In the genomic region with DNA sequence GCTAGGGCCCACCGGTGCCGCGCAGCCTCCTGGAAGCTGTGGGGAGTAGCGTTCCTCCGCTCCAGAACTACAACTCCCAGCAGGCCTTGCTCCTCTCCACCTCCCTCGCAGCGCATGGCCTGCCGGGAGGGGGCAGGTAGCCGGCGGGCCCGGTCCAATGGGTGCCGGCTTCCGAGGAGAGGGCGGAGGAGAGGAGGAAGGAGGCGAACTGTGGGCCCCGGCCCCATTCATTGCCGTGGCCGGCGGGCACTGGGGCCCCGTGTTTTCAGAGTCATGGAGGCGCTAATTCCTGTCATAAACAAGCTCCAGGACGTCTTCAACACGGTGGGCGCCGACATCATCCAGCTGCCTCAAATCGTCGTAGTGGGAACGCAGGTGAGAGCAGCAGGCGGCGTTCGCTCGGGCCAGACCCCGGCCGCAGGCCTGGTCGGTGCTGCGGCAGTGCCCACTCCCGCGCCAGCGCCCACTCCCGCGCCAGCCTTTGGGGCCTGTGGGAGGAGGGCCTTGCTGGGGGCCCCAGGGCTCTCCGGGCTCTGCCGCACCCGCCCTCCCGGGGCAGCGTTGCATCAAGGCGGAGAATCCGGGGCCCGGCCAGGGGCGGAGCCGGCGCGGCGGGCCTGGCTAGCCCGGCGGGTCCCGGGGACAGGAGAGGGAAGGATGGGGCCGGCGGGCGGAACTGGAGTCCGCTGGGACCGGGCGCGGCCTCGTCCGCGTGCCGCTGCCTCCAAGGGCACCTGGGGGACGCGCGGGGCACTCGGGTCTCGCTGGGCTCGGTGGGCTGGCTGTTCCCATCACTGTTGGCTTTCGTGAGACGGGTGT, we compare ENCODE assay signal across 8 cellular contexts. TPM values are rescaled to one million over a fixed set of nuclear protein-coding genes. Genes with fewer than 3 reads are reported as not detected.
DNase-seq lines count a peak whose midpoint lies in the region; ATAC-seq, FAIRE-seq and TF ChIP-seq lines count a peak whose summit lies in the region.

A gene (plus strand): TSS at position 211 of the 819 bp plus-strand sequence. CDS start 63 bp downstream, at position 274.

- no peaks in the 10 kb centered on the region for H3K27me3 Mint-ChIP-seq in natural killer cell treated with Interleukin-12 subunit alpha and Interleukin-12 subunit beta and Interleukin-15 and Interleukin-18, amount 100 ng/mL, for 72 hours

- H3K9me3 Mint-ChIP-seq in natural killer cell treated with Interleukin-12 subunit alpha and Interleukin-12 subunit beta and Interleukin-15 and Interleukin-18, amount 100 ng/mL, for 72 hours: no peaks in the 10 kb centered on the region

- no peak for TF ChIP-seq CTCF in Loucy (conservative IDR thresholded peaks at IDR 0.05; ENCODE audit: low read length)

- H3K4me1 Mint-ChIP-seq in natural killer cell treated with Interleukin-12 subunit alpha and Interleukin-12 subunit beta and Interleukin-15 and Interleukin-18, amount 100 ng/mL, for 72 hours (ENCODE audit: low read depth in 2 of 2): peaks cover 13 to 23% of the 10 kb centered on the region in 2 donors

- no peaks in the 10 kb centered on the region for H3K36me3 Mint-ChIP-seq in natural killer cell treated with Interleukin-12 subunit alpha and Interleukin-12 subunit beta and Interleukin-15 and Interleukin-18, amount 100 ng/mL, for 72 hours

- H3K4me3 Mint-ChIP-seq in natural killer cell treated with Interleukin-12 subunit alpha and Interleukin-12 subunit beta and Interleukin-15 and Interleukin-18, amount 100 ng/mL, for 72 hours: peak within 1 kb of the TSS; percentile 90

- H3K36me3 ChIP-seq in Loucy (ENCODE audit: insufficient read depth, low read length): no peaks in the 10 kb centered on the region

- H3K27ac Mint-ChIP-seq in natural killer cell treated with Interleukin-12 subunit alpha and Interleukin-12 subunit beta and Interleukin-15 and Interleukin-18, amount 100 ng/mL, for 72 hours: peak within 1 kb of the TSS; percentile 76 to 91

- H3K27me3 ChIP-seq in Loucy (ENCODE audit: insufficient read depth, low read length, poor library complexity, severe bottlenecking): no peaks in the 10 kb centered on the region

- H3F3A ChIP-seq in Loucy (ENCODE audit: low read depth): no peaks in the 10 kb centered on the region

- ATAC-seq in natural killer cell treated with Interleukin-12 subunit alpha and Interleukin-12 subunit beta and Interleukin-15 and Interleukin-18, amount 100 ng/mL, for 72 hours: peak; percentile 99
- peak; percentile 99 for ATAC-seq in stimulated activated naive CD8-positive, alpha-beta T cell treated with anti-CD3 and anti-CD28 coated beads, Interleukin-15, Interleukin-2, amounts not matched to agents 100 U/mL and 50 U/mL, for 24 hours

- H3K9ac ChIP-seq in Loucy (ENCODE audit: low read depth, low read length, poor library complexity, severe bottlenecking): peak within 1 kb of the TSS; percentile 85

- peaks cover 21% of the 10 kb centered on the region for H3K4me1 ChIP-seq in Loucy (ENCODE audit: insufficient read depth, low read length, poor library complexity, severe bottlenecking)

- TF ChIP-seq POLR2A in H54 (IDR thresholded peaks at IDR 0.05; ENCODE audit: low read depth, low read length) (peak; percentile 92), Raji (IDR thresholded peaks at IDR 0.05; ENCODE audit: insufficient read depth, low read depth, low read length) (peak; percentile 87)

- peaks cover 45% of the 10 kb centered on the region for H3K79me2 ChIP-seq in Loucy (ENCODE audit: insufficient read depth, low read length)

- DNase-seq in EL: peak; percentile 96
- peak; percentile 91 for DNase-seq in H54 (ENCODE audit: insufficient read length, low spot score)
- peak; percentile 86 for DNase-seq in activated T-helper 9 cell treated with anti-CD3 and anti-CD28 coated beads, Interleukin-2, amount 50 U/mL, for 16 hours (ENCODE audit: low read depth)
- peak; percentile 89 for DNase-seq in fibroblast of peridontal ligament (ENCODE audit: extremely low read depth)
- peak; percentile 96 for DNase-seq in natural killer cell treated with Interleukin-12 subunit alpha and Interleukin-12 subunit beta and Interleukin-15 and Interleukin-18, amount 100 ng/mL, for 72 hours (ENCODE audit: low spot score)
- DNase-seq in stimulated activated naive CD8-positive, alpha-beta T cell treated with anti-CD3 and anti-CD28 coated beads, Interleukin-15, Interleukin-2, amounts not matched to agents 100 U/mL and 50 U/mL, for 24 hours: peak; percentile 91

- H2AFZ ChIP-seq in Loucy (ENCODE audit: low read length): peak within 1 kb of the TSS; percentile 96

- peaks cover 34% of the 10 kb centered on the region for H4K20me1 ChIP-seq in Loucy (ENCODE audit: insufficient read depth, low read length, poor library complexity, severe bottlenecking)

- peak within 1 kb of the TSS; percentile 94 for H3K4me3 ChIP-seq in Loucy (ENCODE audit: low read length, poor library complexity, severe bottlenecking)

- no peaks in the 10 kb centered on the region for H3K9me2 ChIP-seq in Loucy (replicated peaks; ENCODE audit: low read depth, low read length)

- FAIRE-seq in H54 (lab: Jason Lieb, UNC): peak; percentile 62

- peak within 1 kb of the TSS; percentile 78 for H3K4me2 ChIP-seq in Loucy (ENCODE audit: low read depth, low read length, poor library complexity, severe bottlenecking)

- no peaks in the 10 kb centered on the region for H3K9me3 ChIP-seq in Loucy (ENCODE audit: insufficient read depth, low read depth, low read length)

RNA-seq across cellular contexts. Expression of the gene that starts here (rescaled TPM):
- total RNA-seq in natural killer cell treated with Interleukin-12 subunit alpha and Interleukin-12 subunit beta and Interleukin-15 and Interleukin-18, amount 100 ng/mL, for 72 hours: 10 to 100 TPM; 66.4 to 93.3 TPM

Comparison
In these comparisons a context has a peak if more than half of its experiments do, and no peak if none do; other contexts are left out.
1. Peak in every context shown above with its lines: DNase-seq, ATAC-seq and H3K4me3 ChIP-seq.